Comparison of ENCODE assay signal across 8 cellular contexts in the genomic region with DNA sequence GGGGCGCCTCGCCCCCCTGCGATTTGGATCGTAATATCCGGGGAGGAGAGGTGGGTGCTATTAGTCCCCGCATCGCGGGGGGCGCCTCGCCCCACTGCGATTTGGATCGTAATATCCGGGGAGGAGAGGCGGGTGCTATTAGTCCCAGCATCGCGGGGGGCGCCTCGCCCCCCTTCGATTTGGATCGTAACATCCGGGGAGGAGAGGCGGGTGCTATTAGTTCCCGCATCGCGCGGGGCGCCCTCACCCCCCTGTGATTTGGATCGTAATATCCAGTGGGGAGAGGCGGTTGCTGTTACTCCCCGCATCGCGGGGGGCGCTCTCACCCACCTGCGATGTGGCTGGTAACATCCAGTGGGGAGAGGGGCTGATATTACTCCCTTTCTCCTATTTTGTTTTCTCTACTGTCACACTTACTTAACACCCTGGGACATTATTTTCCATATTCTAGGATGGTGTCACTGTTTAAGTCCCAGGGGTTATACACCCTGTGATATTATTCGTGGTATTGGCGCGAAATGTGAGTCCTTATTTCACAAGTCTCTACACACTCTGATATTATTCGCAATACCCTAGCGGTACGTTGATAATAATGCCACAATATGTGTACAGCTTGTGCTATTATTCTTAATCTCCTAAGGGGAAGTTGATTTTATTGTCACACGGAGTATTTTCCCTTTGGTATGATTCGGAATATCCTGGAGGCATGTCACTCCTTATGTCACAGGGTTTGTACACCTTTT.
DNase-seq lines count a peak whose midpoint lies in the region; ATAC-seq and TF ChIP-seq lines count a peak whose summit lies in the region.

No MANE protein-coding gene starts in this region.

- no peaks in the 10 kb centered on the region for H3K9me2 ChIP-seq in Loucy (replicated peaks; ENCODE audit: low read depth, low read length)

- H4K20me1 ChIP-seq in Loucy (ENCODE audit: insufficient read depth, low read length, poor library complexity, severe bottlenecking): no peaks in the 10 kb centered on the region

- no peaks in the 10 kb centered on the region for H3K4me1 ChIP-seq in Loucy (ENCODE audit: insufficient read depth, low read length, poor library complexity, severe bottlenecking)

- no peak overlapping the region for H3K27ac ChIP-seq in WERI-Rb-1

- TF ChIP-seq CTCF in Loucy (conservative IDR thresholded peaks at IDR 0.05; ENCODE audit: low read length) (peak; percentile 62), WERI-Rb-1 (IDR thresholded peaks at IDR 0.05; ENCODE audit: low read depth, low read length) (no peak)

- H3K36me3 ChIP-seq in Loucy (ENCODE audit: insufficient read depth, low read length): no peaks in the 10 kb centered on the region
- no peaks in the 10 kb centered on the region for H3K36me3 ChIP-seq in WERI-Rb-1

- peak overlapping the region; percentile 51; the same call in 1 of the 2 replicates for H2AFZ ChIP-seq in Loucy (ENCODE audit: low read length)

- H3K27me3 ChIP-seq in Loucy (ENCODE audit: insufficient read depth, low read length, poor library complexity, severe bottlenecking) (no peaks in the 10 kb centered on the region), WERI-Rb-1 (ENCODE audit: insufficient read depth, low read depth, severe bottlenecking) (no peaks in the 10 kb centered on the region)

- H3K4me3 ChIP-seq in Loucy (ENCODE audit: low read length, poor library complexity, severe bottlenecking) (peak overlapping the region; percentile 71), WERI-Rb-1 (ENCODE audit: low read depth, low read length) (no peak overlapping the region)

- no peaks in the 10 kb centered on the region for H3F3A ChIP-seq in Loucy (ENCODE audit: low read depth)

- no peaks in the 10 kb centered on the region for H3K79me2 ChIP-seq in Loucy (ENCODE audit: insufficient read depth, low read length)

- peak overlapping the region; percentile 55 for H3K9ac ChIP-seq in Loucy (ENCODE audit: low read depth, low read length, poor library complexity, severe bottlenecking)

- no peak for ATAC-seq in HG02885 (IDR thresholded peaks at IDR 0.05; ENCODE audit: poor library complexity, unreplicated experiment)

- DNase-seq in DMS114 treated with DMSO at 0.1 percent for 48 hours (lab: John Stamatoyannopoulos, UW; ENCODE audit: unreplicated experiment): peak; percentile 97
- peak; percentile 37 for DNase-seq in activated CD8-positive, alpha-beta memory T cell treated with anti-CD3 and anti-CD28 coated beads, Interleukin-2, amount 50 U/mL, for 4 hours
- DNase-seq in glomerular visceral epithelial cell (ENCODE audit: extremely low spot score): peak; percentile 2
- DNase-seq in stimulated activated CD8-positive, alpha-beta memory T cell treated with anti-CD3 and anti-CD28 coated beads, Interleukin-15, amount 100 ng/mL, for 24 hours (ENCODE audit: low read depth): peak; percentile 31
- no peak for DNase-seq in HPDE6-E6E7 (ENCODE audit: extremely low spot score)
- DNase-seq in WERI-Rb-1: no peak

- H3K9me3 ChIP-seq in Loucy (ENCODE audit: insufficient read depth, low read depth, low read length): no peaks in the 10 kb centered on the region
- no peaks in the 10 kb centered on the region for H3K9me3 ChIP-seq in WERI-Rb-1 (ENCODE audit: severe bottlenecking)

- H3K4me2 ChIP-seq in Loucy (ENCODE audit: low read depth, low read length, poor library complexity, severe bottlenecking): peak overlapping the region; percentile 61

Comparison
In these comparisons a context has a peak if more than half of its experiments do, and no peak if none do; other contexts are left out.
1. DNase-seq: peak in DMS114 treated with DMSO at 0.1 percent for 48 hours (single experiment), activated CD8-positive, alpha-beta memory T cell treated with anti-CD3 and anti-CD28 coated beads, Interleukin-2, amount 50 U/mL, for 4 hours (single experiment), glomerular visceral epithelial cell (single experiment) and stimulated activated CD8-positive, alpha-beta memory T cell treated with anti-CD3 and anti-CD28 coated beads, Interleukin-15, amount 100 ng/mL, for 24 hours (single experiment); none in HPDE6-E6E7 (single experiment) and WERI-Rb-1 (single experiment).